ENCODE assay signal across 27 cellular contexts in genomic region chr15:68596691-68597090, GRCh38. TPM values are rescaled to one million over a fixed set of nuclear protein-coding genes. Genes with fewer than 3 reads are reported as not detected.
"Had no signal": no experiment of that assay in that cellular context is flagged by ENCODE, and none has a peak within 500 bp of the region (broad histone marks: within the 10 kb centered on the region; RNA-seq: fewer than 3 reads in every experiment).

No MANE protein-coding gene starts in this region.

- H3K36me3 Mint-ChIP-seq: activated naive CD4-positive, alpha-beta T cell treated with anti-CD3 and anti-CD28 coated beads, Interleukin-2, amount 10 ng/mL, durations not matched to agents 7 days and 5 days; activated naive CD8-positive, alpha-beta T cell treated with anti-CD3 and anti-CD28 coated beads, Interleukin-2, amount 10 ng/mL, durations not matched to agents 7 days and 5 days; immature natural killer cell; mesothelial cell of epicardium; naive B cell had no signal

- H3K27ac ChIP-seq: left lung, parathyroid adenoma, right atrium auricular region, transverse colon, VCaP had no signal

- ATAC-seq: esophagus mucosa, left lung had no signal

- H3K4me3 ChIP-seq: left lung, right atrium auricular region, testis, transverse colon had no signal

- H3K79me2 ChIP-seq: parathyroid adenoma had no signal

- H3K4me3 Mint-ChIP-seq: activated naive CD4-positive, alpha-beta T cell treated with anti-CD3 and anti-CD28 coated beads, Interleukin-2, amount 10 ng/mL, durations not matched to agents 7 days and 5 days; activated naive CD8-positive, alpha-beta T cell treated with anti-CD3 and anti-CD28 coated beads, Interleukin-2, amount 10 ng/mL, durations not matched to agents 7 days and 5 days; immature natural killer cell; mesothelial cell of epicardium had no signal

- H3K27me3 Mint-ChIP-seq: naive B cell had no signal

- H3K4me1 ChIP-seq: parathyroid adenoma had no signal

- H2AFZ ChIP-seq: parathyroid adenoma had no signal

- H3K9me3 Mint-ChIP-seq: activated naive CD4-positive, alpha-beta T cell treated with anti-CD3 and anti-CD28 coated beads, Interleukin-2, amount 10 ng/mL, durations not matched to agents 7 days and 5 days; activated naive CD8-positive, alpha-beta T cell treated with anti-CD3 and anti-CD28 coated beads, Interleukin-2, amount 10 ng/mL, durations not matched to agents 7 days and 5 days; immature natural killer cell; mesothelial cell of epicardium had no signal

- H3K36me3 ChIP-seq: left lung, right atrium auricular region, transverse colon had no signal

- H3K9me3 ChIP-seq: left lung, right atrium auricular region, testis, transverse colon had no signal

- H3K27me3 ChIP-seq: left lung, right atrium auricular region, testis, transverse colon had no signal

- DNase-seq: activated CD4-positive, alpha-beta T cell treated with anti-CD3 and anti-CD28 coated beads for 48 hours; activated CD4-positive, alpha-beta T cell treated with anti-CD3 and anti-CD28 coated beads, Interleukin-2, amount 50 U/mL, for 48 hours; activated CD8-positive, alpha-beta memory T cell treated with anti-CD3 and anti-CD28 coated beads for 24 hours; activated gamma-delta T cell; activated naive CD4-positive, alpha-beta T cell treated with anti-CD3 and anti-CD28 coated beads, Interleukin-2, amount 10 ng/mL, durations not matched to agents 7 days and 5 days; activated naive CD8-positive, alpha-beta T cell treated with anti-CD3 and anti-CD28 coated beads, Interleukin-2, amount 10 ng/mL, durations not matched to agents 7 days and 5 days; amygdala; cerebellar nuclear complex; cortex of kidney; foreskin fibroblast; head of caudate nucleus; hippocampal formation; immature natural killer cell; left lung; mammary epithelial cell; naive B cell; occipital lobe; stimulated activated naive CD4-positive, alpha-beta T cell treated with Interleukin-2 at 50 U/mL for 16 hours; T-helper 9 cell; testis; transverse colon had no signal

- H3K9ac ChIP-seq: parathyroid adenoma had no signal

- H3K27ac Mint-ChIP-seq: activated naive CD4-positive, alpha-beta T cell treated with anti-CD3 and anti-CD28 coated beads, Interleukin-2, amount 10 ng/mL, durations not matched to agents 7 days and 5 days; activated naive CD8-positive, alpha-beta T cell treated with anti-CD3 and anti-CD28 coated beads, Interleukin-2, amount 10 ng/mL, durations not matched to agents 7 days and 5 days; immature natural killer cell; mesothelial cell of epicardium had no signal

- H3K4me1 Mint-ChIP-seq: activated naive CD4-positive, alpha-beta T cell treated with anti-CD3 and anti-CD28 coated beads, Interleukin-2, amount 10 ng/mL, durations not matched to agents 7 days and 5 days; immature natural killer cell had no signal

RNA-seq across cellular contexts. Expression of gene CORO2B, which starts 17.9 kb away (rescaled TPM):
- total RNA-seq: activated naive CD8-positive, alpha-beta T cell treated with anti-CD3 and anti-CD28 coated beads, Interleukin-2, amount 10 ng/mL, durations not matched to agents 7 days and 5 days; T-helper 1 cell treated with Interleukin-12 subunit alpha and Interleukin-12 subunit beta and Interleukin-4 antibody, amounts not matched to agents 30 ng/mL and 1 ng/mL, for 36 hours had no signal
- polyA plus RNA-seq: immature natural killer cell had no signal
